In genomic region chr15:64825431-64826294, GRCh38 we compare ENCODE assay signal across 1 cellular context.
TF ChIP-seq lines count a peak whose summit lies in the region.

Gene PIF1 (minus strand): TSS chr15:64825647. CDS start chr15:64824335, 1,312 bp downstream.

TF ChIP-seq in GM12878, 131 proteins besides CTCF, POLR2A, EP300 and RAD21 (continued from another document):
- TF ChIP-seq YY1 (IDR thresholded peaks at IDR 0.05; ENCODE audit: low read depth, low read length) = peak; percentile 60; the same call in 1 of the 2 replicates
- no peak for TF ChIP-seq DPF2 (IDR thresholded peaks at IDR 0.05)
- no peak for TF ChIP-seq TCF7 (IDR thresholded peaks at IDR 0.05; ENCODE audit: borderline replicate concordance)
